Comparison of ENCODE assay signal across 22 cellular contexts in genomic region chr2:225288986-225289385, GRCh38.
DNase-seq lines count a peak whose midpoint lies in the region; ATAC-seq, FAIRE-seq and TF ChIP-seq lines count a peak whose summit lies in the region.
"Had no signal": no experiment of that assay in that cellular context is flagged by ENCODE, and none has a peak within 500 bp of the region (broad histone marks: within the 10 kb centered on the region; RNA-seq: fewer than 3 reads in every experiment).

No MANE protein-coding gene starts in this region.

- H2AFZ ChIP-seq in IMR-90 (replicated peaks; ENCODE audit: low read length, poor library complexity) = no peak overlapping the region

- H4K5ac ChIP-seq in IMR-90 (ENCODE audit: low read depth, low read length) = no peak overlapping the region

- CTCF ChIA-PET in A549 (lab: Yijun Ruan, JAX) = interaction anchor here (0.6 kb wide), 1 partner anchor 17 kb away, joined by 3 read pairs; no protein-coding TSS in a partner anchor
- CTCF ChIA-PET in IMR-90 (lab: Yijun Ruan, JAX) = no interaction called here
- CTCF ChIA-PET in Caco-2 (lab: Charles Lee) = no interaction called here

- H3K79me1 ChIP-seq in IMR-90 (ENCODE audit: low read depth in 1 of 2, low read length in 2 of 2) = no peaks in the 10 kb centered on the region

- FAIRE-seq in A549 (lab: Jason Lieb, UNC) = no peak
- FAIRE-seq: A204.1, D721Med had no signal

- H3K27me3 ChIP-seq in IMR-90 (ENCODE audit: control insufficient read depth, insufficient read depth, low read length) (peaks cover 12% of the 10 kb centered on the region), brain microvascular endothelial cell (replicated peaks) (no peaks in the 10 kb centered on the region), left lung (no peaks in the 10 kb centered on the region), Caco-2 (replicated peaks; ENCODE audit: control insufficient read depth, insufficient read depth, low read length) (no peaks in the 10 kb centered on the region)
- H3K27me3 ChIP-seq: BLaER1, Peyer's patch had no signal

- H2BK20ac ChIP-seq in IMR-90 (ENCODE audit: low read depth, low read length) = no peak overlapping the region

- no peak overlapping the region for H3K4me2 ChIP-seq in A549
- H3K4me2 ChIP-seq in IMR-90 (ENCODE audit: low read depth, low read length) = no peak overlapping the region
- H3K4me2 ChIP-seq: BLaER1 had no signal

- 49% methylated on average over 3 of the region's 3 CpGs for WGBS in A549 (ENCODE audit: missing lambda C conversion rate)
- WGBS in IMR-90 (ENCODE audit: extremely low coverage in 2 of 2, insufficient read length in 1 of 2), 2 experiments = no CpG with 5 or more reads among the region's 3 CpGs

- no peak for TF ChIP-seq EP300 in A549 (IDR thresholded peaks at IDR 0.05)

- no peaks in the 10 kb centered on the region for H3K36me3 Mint-ChIP-seq in Caco-2 (ENCODE audit: insufficient read depth, unreplicated experiment)
- H3K36me3 Mint-ChIP-seq: CD8-positive, alpha-beta T cell had no signal

- peak in 1 of 2 experiments; percentile 37 for DNase-seq in A549 (ENCODE audit: low read depth in 1 of 2, low spot score in 1 of 2)
- peak; percentile 67 for DNase-seq in IMR-90
- peak; percentile 41 for DNase-seq in brain microvascular endothelial cell
- no peak for DNase-seq in left lung
- no peak for DNase-seq in Caco-2
- no peak for DNase-seq in NCI-H748 (lab: John Stamatoyannopoulos, UW; ENCODE audit: unreplicated experiment)
- no peak for DNase-seq in epidermal melanocyte (ENCODE audit: insufficient read length, low spot score)
- DNase-seq: CD8-positive, alpha-beta T cell; H7; KBM-7; NCI-H1417 treated with DMSO at 0.1 percent for 48 hours; NCI-H1930; NCI-H2171; NCI-H446 treated with DMSO at 0.1 percent for 48 hours; NCI-H69; Peyer's patch; Right ventricle myocardium superior had no signal

- TF ChIP-seq POLR2A in A549 (IDR thresholded peaks at IDR 0.05; ENCODE audit: low read length) (no peak), IMR-90 (IDR thresholded peaks at IDR 0.05; ENCODE audit: low read depth, low read length) (no peak)

- no peak for TF ChIP-seq CTCF in A549 (IDR thresholded peaks at IDR 0.05)
- no peak for TF ChIP-seq CTCF in IMR-90 (conservative IDR thresholded peaks at IDR 0.05; ENCODE audit: low read depth, low read length)
- no peak for TF ChIP-seq CTCF in brain microvascular endothelial cell (IDR thresholded peaks at IDR 0.05; ENCODE audit: low read depth, low read length, missing control alignments)
- TF ChIP-seq CTCF in left lung (IDR thresholded peaks at IDR 0.05) = no peak
- TF ChIP-seq CTCF in Caco-2 (IDR thresholded peaks at IDR 0.05; ENCODE audit: insufficient read depth in 1 of 2, low read depth in 1 of 2, low read length in 1 of 2, severe bottlenecking in 1 of 2, unreplicated experiment in 1 of 2) = no peak

- no peak for TF ChIP-seq RAD21 in A549 (conservative IDR thresholded peaks at IDR 0.05 in 1 of 2, IDR thresholded peaks at IDR 0.05 in 1 of 2)
- no peak for TF ChIP-seq RAD21 in IMR-90 (IDR thresholded peaks at IDR 0.05; ENCODE audit: low read length)

- no peaks in the 10 kb centered on the region for H3K4me1 Mint-ChIP-seq in Caco-2 (ENCODE audit: low read depth, unreplicated experiment)

- H2BK120ac ChIP-seq in IMR-90 (ENCODE audit: low read depth, low read length) = no peak overlapping the region

- H3K18ac ChIP-seq in IMR-90 (ENCODE audit: low read depth, low read length) = no peak overlapping the region

- H2BK5ac ChIP-seq in IMR-90 (ENCODE audit: low read depth, low read length, poor library complexity, severe bottlenecking) = no peak overlapping the region

- no peak overlapping the region for H2AK5ac ChIP-seq in IMR-90 (ENCODE audit: low read depth, low read length)

- in situ Hi-C loops in IMR-90 (cut with MboI; ENCODE audit: low sequenced_read_pairs) (no loop called here), brain microvascular endothelial cell (cut with HindIII; ENCODE audit: low pct_ligation_motif_present, low sequenced_read_pairs) (no loop called here)

- no peak overlapping the region for H3K4ac ChIP-seq in IMR-90 (ENCODE audit: low read depth, low read length)

- H3K27ac ChIP-seq in A549 (no peak overlapping the region), IMR-90 (ENCODE audit: insufficient read depth, low read length) (no peak overlapping the region), brain microvascular endothelial cell (peak overlapping the region; percentile 31), left lung (no peak overlapping the region)
- H3K27ac ChIP-seq: BLaER1, Peyer's patch, SK-N-MC had no signal

- intact Hi-C loops in IMR-90 (cut with micrococcal nuclease) = loop anchor here (10.0 kb wide), 1 partner anchor 244 kb away; the partner anchor contains the start of gene DOCK10
- intact Hi-C loops in left lung (cut with DNase I) = loop anchor here in 1 of 2 donors (10.0 kb wide), 1 partner anchor 366 kb away; no protein-coding TSS in a partner anchor
- intact Hi-C loops in Caco-2 (cut with micrococcal nuclease; ENCODE audit: unreplicated experiment) = no loop called here

- H4K20me1 ChIP-seq in IMR-90 (ENCODE audit: insufficient read depth, low read length) = no peaks in the 10 kb centered on the region
- H4K20me1 ChIP-seq: BLaER1 had no signal

- H3K9ac ChIP-seq in IMR-90 (ENCODE audit: low read depth, low read length) = no peak overlapping the region
- H3K9ac ChIP-seq: BLaER1 had no signal

- POLR2A ChIA-PET in A549 (lab: Yijun Ruan, JAX) = no interaction called here
- POLR2A ChIA-PET in IMR-90 (lab: Charles Lee; ENCODE audit: unreplicated experiment) = no interaction called here
- POLR2A ChIA-PET in Caco-2 (lab: Charles Lee) = no interaction called here

- no TSS peak for BruUV-seq in IMR-90 (replicated peaks; lab: Mats Ljungman, UMichigan)
- BruUV-seq in Caco-2 (replicated peaks; lab: Mats Ljungman, UMichigan) = no TSS peak

- no peaks in the 10 kb centered on the region for H3K27me3 Mint-ChIP-seq in Caco-2 (ENCODE audit: insufficient read depth, unreplicated experiment)

- H3K9me3 ChIP-seq in A549 = no peaks in the 10 kb centered on the region
- no peaks in the 10 kb centered on the region for H3K9me3 ChIP-seq in IMR-90 (ENCODE audit: control insufficient read depth, insufficient read depth, low read length)
- peaks cover 0 to 3% of the 10 kb centered on the region in 2 donors for H3K9me3 ChIP-seq in left lung
- H3K9me3 ChIP-seq in Caco-2 = no peaks in the 10 kb centered on the region
- H3K9me3 ChIP-seq: BLaER1, Peyer's patch had no signal

- no peak overlapping the region for H2BK15ac ChIP-seq in IMR-90 (ENCODE audit: low read depth, low read length)

- no peak overlapping the region for H3K27ac Mint-ChIP-seq in Caco-2 (ENCODE audit: unreplicated experiment)
- H3K27ac Mint-ChIP-seq: CD8-positive, alpha-beta T cell had no signal

- dilution Hi-C loops in IMR-90 (cut with HindIII; ENCODE audit: low sequenced_read_pairs, unreplicated experiment) = no loop called here

- no peaks in the 10 kb centered on the region for H3K36me3 ChIP-seq in IMR-90 (ENCODE audit: control insufficient read depth, insufficient read depth, low read length)
- H3K36me3 ChIP-seq in brain microvascular endothelial cell (replicated peaks) = no peaks in the 10 kb centered on the region
- no peaks in the 10 kb centered on the region for H3K36me3 ChIP-seq in left lung
- no peaks in the 10 kb centered on the region for H3K36me3 ChIP-seq in Caco-2 (ENCODE audit: control insufficient read depth, insufficient read depth, low read length)
- H3K36me3 ChIP-seq: BLaER1, Peyer's patch had no signal

- ATAC-seq in A549 (peak in 1 of 2 experiments; percentile 58; a peak in 3 of 6 replicates), IMR-90 (ENCODE audit: low read depth) (peak; percentile 85), left lung (peak; percentile 18), GM19324 (IDR thresholded peaks at IDR 0.05; ENCODE audit: low FRiP score, unreplicated experiment) (no peak)
- ATAC-seq: CD8-positive, alpha-beta T cell had no signal

- H4K91ac ChIP-seq in IMR-90 (ENCODE audit: insufficient read depth, low read depth, low read length) = no peak overlapping the region

- H3K9me1 ChIP-seq in IMR-90 (ENCODE audit: insufficient read depth, low read length) = no peaks in the 10 kb centered on the region

- no peaks in the 10 kb centered on the region for H3K9me3 Mint-ChIP-seq in Caco-2 (ENCODE audit: unreplicated experiment)
- H3K9me3 Mint-ChIP-seq: CD8-positive, alpha-beta T cell had no signal

- no peak overlapping the region for H4K8ac ChIP-seq in IMR-90 (ENCODE audit: low read depth in 2 of 2, low read length in 2 of 2)

- no peak overlapping the region for H3K4me3 Mint-ChIP-seq in Caco-2 (ENCODE audit: unreplicated experiment)
- H3K4me3 Mint-ChIP-seq: CD8-positive, alpha-beta T cell had no signal

- no peak overlapping the region for H3K14ac ChIP-seq in IMR-90 (replicated peaks; ENCODE audit: low read depth, low read length)

- no peak overlapping the region for H2AK9ac ChIP-seq in IMR-90 (replicated peaks; ENCODE audit: low read depth, low read length, poor library complexity)

- H3K4me1 ChIP-seq in A549 = no peaks in the 10 kb centered on the region
- no peaks in the 10 kb centered on the region for H3K4me1 ChIP-seq in IMR-90 (ENCODE audit: control insufficient read depth, insufficient read depth, low read length)
- H3K4me1 ChIP-seq in left lung = no peaks in the 10 kb centered on the region
- H3K4me1 ChIP-seq in Caco-2 = no peaks in the 10 kb centered on the region
- H3K4me1 ChIP-seq: BLaER1, Peyer's patch had no signal

- no peak overlapping the region for H3K56ac ChIP-seq in IMR-90 (ENCODE audit: extremely low read depth, insufficient read depth, low read length)

- H3K23ac ChIP-seq in IMR-90 (ENCODE audit: low read depth, low read length) = no peak overlapping the region

- H3K4me3 ChIP-seq in A549 (no peak overlapping the region), IMR-90 (ENCODE audit: insufficient read depth, low read depth, low read length) (no peak overlapping the region), brain microvascular endothelial cell (ENCODE audit: low read depth, low read length) (no peak overlapping the region), left lung (no peak overlapping the region), Caco-2 (ENCODE audit: low read depth, low read length) (no peak overlapping the region)
- H3K4me3 ChIP-seq: BLaER1, Peyer's patch, SK-N-MC had no signal

TF ChIP-seq in A549, 52 proteins besides CTCF, POLR2A, EP300 and RAD21 (continues in another document):
- TF ChIP-seq GATA3 (IDR thresholded peaks at IDR 0.05; ENCODE audit: borderline replicate concordance) = peak; percentile 39; the same call in 1 of the 2 replicates
- TF ChIP-seq PHF8 (IDR thresholded peaks at IDR 0.05; ENCODE audit: borderline replicate concordance, low read depth) = no peak
- no peak for TF ChIP-seq HEYL (CRISPR knock-in tag; IDR thresholded peaks at IDR 0.05)

TF ChIP-seq in IMR-90, 13 proteins besides CTCF, POLR2A, EP300 and RAD21 (continues in another document):
- TF ChIP-seq MXI1 (IDR thresholded peaks at IDR 0.05; ENCODE audit: borderline replicate concordance, low read depth, low read length) (no peak), NFE2L2 (IDR thresholded peaks at IDR 0.05; ENCODE audit: low read depth, low read length) (no peak)

Comparison
In these comparisons a context has a peak if more than half of its experiments do, and no peak if none do; other contexts are left out.
1. DNase-seq: peak in IMR-90 (single experiment) and brain microvascular endothelial cell (single experiment); none in left lung (0 of 2), Caco-2 (0 of 2), NCI-H748 (single experiment) and epidermal melanocyte (single experiment).